Comparison of ENCODE assay signal across 8 cellular contexts in genomic region chr12:57693659-57694458, GRCh38. TPM values are rescaled to one million over a fixed set of nuclear protein-coding genes. Genes with fewer than 3 reads are reported as not detected.
DNase-seq lines count a peak whose midpoint lies in the region; ATAC-seq and TF ChIP-seq lines count a peak whose summit lies in the region.

Gene OS9, plus strand, starts transcription at chr12:57694132. Its CDS starts 30 bp downstream, at chr12:57694162.

- no peaks in the 10 kb centered on the region for H3K27me3 ChIP-seq in thoracic aorta (replicated peaks; ENCODE audit: insufficient read depth)

- H3K27ac ChIP-seq in SK-N-MC (no peak within 1 kb of the TSS), thoracic aorta (peak within 1 kb of the TSS; percentile 58 to 71)

- peak within 1 kb of the TSS; percentile 78 for H3K9ac ChIP-seq in SK-N-MC (ENCODE audit: insufficient read length)

- H3K36me3 ChIP-seq in SK-N-MC (ENCODE audit: insufficient read depth, low read length): peaks cover 4% of the 10 kb centered on the region; the same call in 1 of the 2 replicates
- peaks cover 18% of the 10 kb centered on the region for H3K36me3 ChIP-seq in thoracic aorta

- H3K4me3 ChIP-seq in NB4 (ENCODE audit: low read depth, low read length): peak within 1 kb of the TSS; percentile 95
- H3K4me3 ChIP-seq in SK-N-MC: peak within 1 kb of the TSS; percentile 86
- peak within 1 kb of the TSS; percentile 89 for H3K4me3 ChIP-seq in thoracic aorta

- peaks cover 7 to 13% of the 10 kb centered on the region in 2 donors for H3K4me1 ChIP-seq in thoracic aorta (ENCODE audit: control insufficient read depth in 1 of 2, low read depth in 2 of 2)

- H3K9me3 ChIP-seq in SK-N-MC (ENCODE audit: low read depth, low read length) (0 out of 2 replicates have a peak, but pooled peaks cover 3% of the 10 kb centered on the region), thoracic aorta (no peaks in the 10 kb centered on the region)

- peak; percentile 87 for TF ChIP-seq POLR2A in NB4 (IDR thresholded peaks at IDR 0.05; ENCODE audit: extremely low read depth, insufficient read length)

- ATAC-seq in HG02571 (IDR thresholded peaks at IDR 0.05; ENCODE audit: unreplicated experiment): peak; percentile 93
- ATAC-seq in omental fat pad (ENCODE audit: low FRiP score): peak; percentile 99
- ATAC-seq in thoracic aorta (ENCODE audit: insufficient number of reproducible peaks, low FRiP score, low read depth): peak; percentile 100

- TF ChIP-seq CTCF in GM10266 (IDR thresholded peaks at IDR 0.05; ENCODE audit: control insufficient read depth, insufficient read depth, low read depth, missing control alignments) (peak; percentile 72), NB4 (IDR thresholded peaks at IDR 0.05; ENCODE audit: low read depth, low read length) (peak; percentile 72), omental fat pad (IDR thresholded peaks at IDR 0.05) (peak in 2 of 3 donors; percentile 35 to 40), thoracic aorta (IDR thresholded peaks at IDR 0.05) (peak; percentile 75)

- DNase-seq in GM10266 (ENCODE audit: extremely low spot score) (peak; percentile 95), NB4 (ENCODE audit: low read depth) (peak; percentile 100), SK-N-MC (ENCODE audit: low read depth, low spot score) (peak; percentile 99), glomerular visceral epithelial cell (ENCODE audit: extremely low spot score) (peak; percentile 99), omental fat pad (ENCODE audit: low spot score) (peak; percentile 91), thoracic aorta (ENCODE audit: low spot score) (peak; percentile 97)
- DNase-seq in activated naive CD4-positive, alpha-beta T cell treated with anti-CD3 and anti-CD28 coated beads, Interleukin-2, amount 50 U/mL, for 16 hours: peak; percentile 93

RNA-seq across cellular contexts. Expression of gene OS9, which starts in this region (rescaled TPM):
- total RNA-seq in omental fat pad (100 to 1,000 TPM; 259 to 325 (median 286) TPM), thoracic aorta (100 to 1,000 TPM; 253 to 381 TPM)
